Comparison of ENCODE assay signal across 17 cellular contexts in genomic region chr17:68567581-68567980, GRCh38. TPM values are rescaled to one million over a fixed set of nuclear protein-coding genes. Genes with fewer than 3 reads are reported as not detected.
"Had no signal": no experiment of that assay in that cellular context is flagged by ENCODE, and none has a peak within 500 bp of the region (broad histone marks: within the 10 kb centered on the region; RNA-seq: fewer than 3 reads in every experiment).

No MANE protein-coding gene starts in this region.

- H3K27ac ChIP-seq: cardiac muscle cell, foreskin keratinocyte, parathyroid adenoma, prostate gland had no signal

- DNase-seq: cerebellar nuclear complex; effector memory CD8-positive, alpha-beta T cell; foreskin keratinocyte; hippocampal formation; left colon; mesendoderm; naive B cell; stimulated activated CD4-positive, alpha-beta T cell treated with anti-CD3 and anti-CD28 coated beads, Interleukin-12 subunit alpha, Interleukin-12 subunit beta, amount 100 ng/mL, for 4 hours; stimulated activated naive CD4-positive, alpha-beta T cell treated with Interleukin-2 at 50 U/mL for 16 hours had no signal

- H3K4me1 Mint-ChIP-seq: naive B cell had no signal

- H3K36me3 Mint-ChIP-seq: naive B cell had no signal

- H3K4me3 Mint-ChIP-seq: dendritic cell treated with granulocyte-macrophage colony-stimulating factor and Interleukin-4, amounts not matched to agents 40 ng/mL and 50 ng/mL, for 4 days; effector memory CD8-positive, alpha-beta T cell; naive B cell; nephron had no signal

- H3K79me2 ChIP-seq: parathyroid adenoma had no signal

- ATAC-seq: effector memory CD8-positive, alpha-beta T cell; foreskin keratinocyte; left colon; sciatic nerve had no signal

- H3K27me3 ChIP-seq: cardiac muscle cell, foreskin keratinocyte had no signal

- H3K36me3 ChIP-seq: cardiac muscle cell, prostate gland had no signal

- H3K9me3 Mint-ChIP-seq: dendritic cell treated with granulocyte-macrophage colony-stimulating factor and Interleukin-4, amounts not matched to agents 40 ng/mL and 50 ng/mL, for 4 days; effector memory CD8-positive, alpha-beta T cell; nephron had no signal

- H3K4me3 ChIP-seq: cardiac muscle cell, lung, prostate gland had no signal

- H3K4me1 ChIP-seq: parathyroid adenoma, prostate gland had no signal

- H2AFZ ChIP-seq: parathyroid adenoma had no signal

- H3K9me3 ChIP-seq: prostate gland had no signal

- H3K27ac Mint-ChIP-seq: dendritic cell treated with granulocyte-macrophage colony-stimulating factor and Interleukin-4, amounts not matched to agents 40 ng/mL and 50 ng/mL, for 4 days; effector memory CD8-positive, alpha-beta T cell; naive B cell had no signal

RNA-seq across cellular contexts. Expression of gene FAM20A, which starts 33.6 kb away (rescaled TPM):
- total RNA-seq: epithelial cell of proximal tubule, foreskin keratinocyte had no signal
- polyA plus RNA-seq: foreskin keratinocyte had no signal
